Comparison of ENCODE assay signal across 7 cellular contexts in genomic region chr1:92254714-92255113, GRCh38. TPM values are rescaled to one million over a fixed set of nuclear protein-coding genes. Genes with fewer than 3 reads are reported as not detected.
"Had no signal": no experiment of that assay in that cellular context is flagged by ENCODE, and none has a peak within 500 bp of the region (broad histone marks: within the 10 kb centered on the region; RNA-seq: fewer than 3 reads in every experiment).

No MANE protein-coding gene starts in this region.

RNA-seq across cellular contexts. Expression of gene C1orf146, which starts 37.0 kb away (rescaled TPM):
- total RNA-seq: GM23248, GM23338, H1, H4, H7, H9, HFFc6 had no signal
- polyA plus RNA-seq: GM23248, GM23338, H1 had no signal
